In the genomic region with DNA sequence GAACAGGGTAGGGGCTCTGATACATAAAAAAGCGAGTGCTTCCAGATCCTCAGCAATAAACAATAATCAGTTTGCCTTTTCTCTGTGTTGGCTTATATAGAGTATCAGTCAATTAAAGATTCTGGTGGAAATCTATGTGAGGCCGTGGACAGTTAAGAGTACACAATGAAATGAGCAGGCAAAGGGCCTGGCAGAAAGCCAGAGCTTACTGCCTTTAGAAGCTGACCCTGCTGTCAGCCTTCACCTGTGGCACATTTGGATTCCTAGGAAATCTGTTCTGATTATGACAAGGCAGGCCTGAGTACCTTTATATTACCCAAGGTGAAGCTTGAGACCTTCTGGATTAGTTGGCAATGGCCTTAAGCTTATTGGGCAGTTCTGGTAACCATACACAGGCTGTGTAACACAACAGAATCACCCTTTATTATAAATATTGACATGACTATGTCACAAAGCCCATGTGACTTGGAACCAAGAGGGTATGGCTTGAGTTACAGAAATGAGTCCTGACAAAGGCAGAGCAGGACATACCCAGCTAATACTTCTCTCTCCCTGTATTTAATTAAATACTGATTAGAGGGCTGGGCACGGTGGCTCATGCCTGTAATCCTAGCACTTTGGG, we compare ENCODE assay signal across 12 cellular contexts. TPM values are rescaled to one million over a fixed set of nuclear protein-coding genes. Genes with fewer than 3 reads are reported as not detected.
DNase-seq lines count a peak whose midpoint lies in the region; ATAC-seq and TF ChIP-seq lines count a peak whose summit lies in the region.
"Had no signal": no experiment of that assay in that cellular context is flagged by ENCODE, and none has a peak within 500 bp of the region (broad histone marks: within the 10 kb centered on the region; RNA-seq: fewer than 3 reads in every experiment).

No MANE protein-coding gene starts in this region.

- no peak overlapping the region for H2BK5ac ChIP-seq in mesenchymal stem cell (ENCODE audit: low read depth, low read length, poor library complexity, severe bottlenecking)

- H2BK15ac ChIP-seq in mesenchymal stem cell (ENCODE audit: low read depth, poor library complexity, severe bottlenecking) = no peak overlapping the region

- H3K23ac ChIP-seq in mesenchymal stem cell (ENCODE audit: low read length in 2 of 2) = no peak overlapping the region

- no peaks in the 10 kb centered on the region for H3K27me3 ChIP-seq in mesenchymal stem cell (ENCODE audit: control insufficient read depth in 1 of 2, insufficient read depth in 1 of 2, low read length in 2 of 2)

- no peak overlapping the region for H4K91ac ChIP-seq in mesenchymal stem cell (ENCODE audit: low read length)

- no peak overlapping the region for H4K8ac ChIP-seq in mesenchymal stem cell (ENCODE audit: low read length)

- H3K27ac ChIP-seq in mesenchymal stem cell (ENCODE audit: low read length, poor library complexity, severe bottlenecking) = no peak overlapping the region

- H2AFZ ChIP-seq in mesenchymal stem cell (ENCODE audit: low read depth, low read length) = no peak overlapping the region

- H2BK12ac ChIP-seq in mesenchymal stem cell (ENCODE audit: low read length in 2 of 2) = no peak overlapping the region

- 96% methylated on average over 3 of the region's 3 CpGs for WGBS in mesenchymal stem cell

- H3K4me1 ChIP-seq in mesenchymal stem cell (ENCODE audit: control insufficient read depth, insufficient read depth, low read depth, low read length) = peaks cover 5% of the 10 kb centered on the region

- no peak for TF ChIP-seq CTCF in GM10248 (IDR thresholded peaks at IDR 0.05; ENCODE audit: control extremely low read depth, extremely low read depth, low read depth, missing control alignments)

- H3K4ac ChIP-seq in mesenchymal stem cell (ENCODE audit: low read depth in 1 of 2, low read length in 2 of 2) = no peak overlapping the region

- H2AK5ac ChIP-seq in mesenchymal stem cell (ENCODE audit: low read length, severe bottlenecking) = no peak overlapping the region

- ATAC-seq in HG02798 (IDR thresholded peaks at IDR 0.05; ENCODE audit: poor library complexity, unreplicated experiment) (no peak), HG03025 (IDR thresholded peaks at IDR 0.05; ENCODE audit: low FRiP score, unreplicated experiment) (no peak)

- DNase-seq in COLO668 (lab: John Stamatoyannopoulos, UW; ENCODE audit: unreplicated experiment) (peak; percentile 48), M059J (ENCODE audit: low read depth) (peak; percentile 36), cerebellar cortex (ENCODE audit: low spot score) (peak; percentile 58), mesenchymal stem cell (peak; percentile 24), HPDE6-E6E7 (ENCODE audit: extremely low spot score) (no peak), GM10248 (ENCODE audit: extremely low spot score) (no peak)
- DNase-seq: activated CD4-positive, alpha-beta memory T cell treated with anti-CD3 and anti-CD28 coated beads, Interleukin-2, amount 10 ng/mL, durations not matched to agents 7 days and 5 days; amniotic stem cell; NCI-H446; stimulated activated CD4-positive, alpha-beta T cell treated with anti-CD3 and anti-CD28 coated beads, Interleukin-4, amount 100 ng/mL, for 4 hours had no signal

- H3K36me3 ChIP-seq in mesenchymal stem cell (ENCODE audit: control insufficient read depth in 1 of 2, insufficient read depth in 2 of 2, low read depth in 1 of 2, low read length in 2 of 2) = peaks cover 0 to 31% of the 10 kb centered on the region in 2 experiments

- no peak overlapping the region for H3K4me2 ChIP-seq in mesenchymal stem cell (ENCODE audit: low read length, poor library complexity, severe bottlenecking)

- no peak overlapping the region for H2BK120ac ChIP-seq in mesenchymal stem cell (ENCODE audit: low read depth, low read length)

- H3K79me1 ChIP-seq in mesenchymal stem cell (replicated peaks; ENCODE audit: low read length, poor library complexity, severe bottlenecking) = peaks cover 20% of the 10 kb centered on the region

- no peaks in the 10 kb centered on the region for H3K9me3 ChIP-seq in mesenchymal stem cell (ENCODE audit: control insufficient read depth, low read length)

- no peak overlapping the region for H3K14ac ChIP-seq in mesenchymal stem cell (ENCODE audit: low read length in 2 of 2)

- POLR2A ChIA-PET in GM10248 (lab: Yijun Ruan, JAX) = no interaction called here

- H3K18ac ChIP-seq in mesenchymal stem cell (ENCODE audit: low read depth in 1 of 2, low read length in 2 of 2) = no peak overlapping the region

- CTCF ChIA-PET in GM10248 (lab: Yijun Ruan, JAX) = interaction anchor here (1.3 to 4.3 kb wide), 3 partner anchors 10 to 41 kb away, joined by 3 to 25 read pairs (median 5); no protein-coding TSS in a partner anchor

- no peak overlapping the region for H3K4me3 ChIP-seq in mesenchymal stem cell (ENCODE audit: insufficient read depth in 1 of 2, low read depth in 1 of 2, low read length in 2 of 2)

- peak overlapping the region; percentile 64 for H3K9ac ChIP-seq in mesenchymal stem cell (ENCODE audit: low read length)

RNA-seq across cellular contexts. Expression of gene NBEAL2, which starts 43.2 kb away (rescaled TPM):
- total RNA-seq in M059J (2014; rRNA removed; shearing (Covaris generic)) = 1.5 and 3.5 TPM in 2 replicates
- polyA plus RNA-seq in mesenchymal stem cell (2013, experiment 1 of 2) = 2.0 TPM
- 1.7 TPM for polyA plus RNA-seq in mesenchymal stem cell (2013, experiment 2 of 2)

RNA-seq across cellular contexts. Expression of gene CCDC12, which starts 46.1 kb away (rescaled TPM):
- total RNA-seq in M059J (2014; rRNA removed; shearing (Covaris generic)) = 16.4 and 25.6 TPM in 2 replicates
- 25.6 TPM for polyA plus RNA-seq in mesenchymal stem cell (2013, experiment 1 of 2)
- polyA plus RNA-seq in mesenchymal stem cell (2013, experiment 2 of 2) = 26.2 TPM

Comparison
In these comparisons a context has a peak if more than half of its experiments do, and no peak if none do; other contexts are left out.
1. DNase-seq: peak in COLO668 (single experiment), M059J (single experiment), cerebellar cortex (single experiment) and mesenchymal stem cell (single experiment); none in HPDE6-E6E7 (single experiment) and GM10248 (single experiment).